Comparison of ENCODE assay signal across 22 cellular contexts in the genomic region with DNA sequence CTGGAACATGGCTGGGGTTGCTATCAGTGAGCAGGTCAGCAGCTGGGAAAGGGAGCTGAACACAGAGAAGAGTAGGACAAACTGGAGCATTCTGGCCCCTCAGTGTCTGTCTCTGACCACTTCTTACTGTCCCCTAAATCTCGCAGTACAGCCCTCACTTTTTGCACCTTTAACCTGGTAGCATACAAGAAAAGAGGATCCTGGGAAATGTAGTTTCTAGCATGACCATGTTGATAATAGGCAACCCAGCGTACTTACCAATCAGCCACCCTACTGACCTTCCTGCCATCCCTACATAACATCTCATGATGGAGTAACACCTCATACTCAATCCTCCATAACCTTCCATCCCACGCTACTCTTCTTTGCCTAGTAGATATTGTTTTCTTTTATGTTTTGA.
"Had no signal": no experiment of that assay in that cellular context is flagged by ENCODE, and none has a peak within 500 bp of the region (broad histone marks: within the 10 kb centered on the region; RNA-seq: fewer than 3 reads in every experiment).

No MANE protein-coding gene starts in this region.

- H3K4me3 ChIP-seq: colonic mucosa, esophagus squamous epithelium, gastroesophageal sphincter, pancreas, tibial artery, upper lobe of right lung, vagina had no signal

- ATAC-seq: gastroesophageal sphincter; left lobe of liver; natural killer cell; pancreas; right cardiac atrium; stimulated activated memory B cell treated with anti-CD40 and anti-IgM and Interleukin-4, amounts not matched to agents 10 μg/mL and 1 μg/mL and 100 μg/mL, for 72 hours; upper lobe of right lung had no signal

- H3K27ac Mint-ChIP-seq: mesothelial cell of epicardium; natural killer cell; progenitor cell of endocrine pancreas; stimulated activated memory B cell treated with anti-CD40 and anti-IgM and Interleukin-4, amounts not matched to agents 10 μg/mL and 1 μg/mL and 100 μg/mL, for 72 hours; stimulated activated naive CD8-positive, alpha-beta T cell treated with anti-CD3 and anti-CD28 coated beads, Interleukin-15, Interleukin-2, amounts not matched to agents 100 ng/mL and 50 ng/mL, for 24 hours had no signal

- FAIRE-seq: pancreas had no signal

- H3K9me3 Mint-ChIP-seq: mesothelial cell of epicardium; natural killer cell; neural crest cell; stimulated activated memory B cell treated with anti-CD40 and anti-IgM and Interleukin-4, amounts not matched to agents 10 μg/mL and 1 μg/mL and 100 μg/mL, for 72 hours; stimulated activated naive CD8-positive, alpha-beta T cell treated with anti-CD3 and anti-CD28 coated beads, Interleukin-15, Interleukin-2, amounts not matched to agents 100 ng/mL and 50 ng/mL, for 24 hours had no signal

- H3K36me3 ChIP-seq: colonic mucosa had no signal

- H3K4me1 ChIP-seq: colonic mucosa, esophagus squamous epithelium, gastroesophageal sphincter, pancreas, tibial artery, upper lobe of right lung, vagina had no signal

- H3K27ac ChIP-seq: colonic mucosa, esophagus squamous epithelium, gastroesophageal sphincter, pancreas, tibial artery, upper lobe of right lung, vagina had no signal

- H3K27me3 Mint-ChIP-seq: progenitor cell of endocrine pancreas had no signal

- H3K4me1 Mint-ChIP-seq: mesothelial cell of epicardium; natural killer cell; stimulated activated memory B cell treated with anti-CD40 and anti-IgM and Interleukin-4, amounts not matched to agents 10 μg/mL and 1 μg/mL and 100 μg/mL, for 72 hours had no signal

- H3K4me3 Mint-ChIP-seq: mesothelial cell of epicardium; natural killer cell; neural crest cell; stimulated activated memory B cell treated with anti-CD40 and anti-IgM and Interleukin-4, amounts not matched to agents 10 μg/mL and 1 μg/mL and 100 μg/mL, for 72 hours; stimulated activated naive CD8-positive, alpha-beta T cell treated with anti-CD3 and anti-CD28 coated beads, Interleukin-15, Interleukin-2, amounts not matched to agents 100 ng/mL and 50 ng/mL, for 24 hours had no signal

- H3K27me3 ChIP-seq: colonic mucosa, esophagus squamous epithelium, gastroesophageal sphincter, pancreas, tibial artery, upper lobe of right lung, vagina had no signal

- H3K9me3 ChIP-seq: colonic mucosa, esophagus squamous epithelium, gastroesophageal sphincter, pancreas, tibial artery, upper lobe of right lung, vagina had no signal

- H3K36me3 Mint-ChIP-seq: natural killer cell; stimulated activated memory B cell treated with anti-CD40 and anti-IgM and Interleukin-4, amounts not matched to agents 10 μg/mL and 1 μg/mL and 100 μg/mL, for 72 hours had no signal

- DNase-seq: colonic mucosa; dermis blood vessel endothelial cell; esophagus squamous epithelium; foreskin fibroblast; islet precursor cell; mammary epithelial cell; natural killer cell; nucleus accumbens; pancreas; right cardiac atrium; stimulated activated CD4-positive, alpha-beta T cell treated with anti-CD3 and anti-CD28 coated beads, Interleukin-1b, Interleukin-23, amount 100 ng/mL, for 48 hours; stimulated activated CD4-positive, alpha-beta T cell treated with anti-CD3 and anti-CD28 coated beads, Interleukin-4, amount 100 ng/mL, for 24 hours; tibial artery; upper lobe of right lung had no signal
